ENCODE assay signal across 16 cellular contexts in genomic region chr12:96220902-96221301, GRCh38. TPM values are rescaled to one million over a fixed set of nuclear protein-coding genes. Genes with fewer than 3 reads are reported as not detected.
DNase-seq lines count a peak whose midpoint lies in the region; ATAC-seq and TF ChIP-seq lines count a peak whose summit lies in the region.
"Had no signal": no experiment of that assay in that cellular context is flagged by ENCODE, and none has a peak within 500 bp of the region (broad histone marks: within the 10 kb centered on the region; RNA-seq: fewer than 3 reads in every experiment).

No MANE protein-coding gene starts in this region.

- peak overlapping the region; percentile 100 for H3K27ac ChIP-seq in PC-9
- peak overlapping the region; percentile 100 for H3K27ac ChIP-seq in epithelial cell of prostate
- H3K27ac ChIP-seq: esophagus muscularis mucosa, pancreas had no signal

- no peaks in the 10 kb centered on the region for H3K27me3 ChIP-seq in PC-9 (ENCODE audit: insufficient read depth, low read depth)
- H3K27me3 ChIP-seq: esophagus muscularis mucosa, pancreas, suprapubic skin had no signal

- peaks cover 43% of the 10 kb centered on the region for H3F3A ChIP-seq in PC-9 (ENCODE audit: insufficient read depth, low read depth)

- peaks cover 6% of the 10 kb centered on the region for H4K20me1 ChIP-seq in PC-9 (ENCODE audit: insufficient read depth)

- TF ChIP-seq CTCF in PC-9 (conservative IDR thresholded peaks at IDR 0.05) (no peak), omental fat pad (IDR thresholded peaks at IDR 0.05) (no peak)

- H3K9me3 ChIP-seq in PC-9 (ENCODE audit: insufficient read depth, low read depth) = no peaks in the 10 kb centered on the region
- H3K9me3 ChIP-seq: esophagus muscularis mucosa, mucosa of descending colon, pancreas, suprapubic skin had no signal

- intact Hi-C loops in PC-9 (cut with micrococcal nuclease; ENCODE audit: unreplicated experiment) = no loop called here

- POLR2A ChIA-PET in PC-9 (lab: Charles Lee; ENCODE audit: unreplicated experiment) = no interaction called here

- no peaks in the 10 kb centered on the region for H3K9me2 ChIP-seq in PC-9 (ENCODE audit: insufficient read depth)

- H3K4me3 ChIP-seq in PC-9 = 0 out of 2 replicates have a peak overlapping the region, but pooled peaks have one; percentile 41
- H3K4me3 ChIP-seq: esophagus muscularis mucosa, mucosa of descending colon, pancreas, suprapubic skin had no signal

- in situ Hi-C loops in Caki2 (cut with HindIII; ENCODE audit: low pct_unique_long_range_greater_than_20kb, low sequenced_read_pairs) = no loop called here

- peaks cover 50% of the 10 kb centered on the region for H3K4me1 ChIP-seq in PC-9 (replicated peaks; ENCODE audit: insufficient read depth)

- H2AFZ ChIP-seq in PC-9 = no peak overlapping the region

- DNase-seq in Caki2 (ENCODE audit: low read depth) (peak; percentile 45), PC-9 (no peak), epithelial cell of prostate (ENCODE audit: low read depth, low spot score) (peak; percentile 64), left lobe of liver (ENCODE audit: low spot score) (peak; percentile 33), cerebellar cortex (ENCODE audit: low spot score) (no peak), hepatic stellate cell (ENCODE audit: low spot score) (no peak), omental fat pad (ENCODE audit: low spot score) (no peak)
- DNase-seq: cerebellar nuclear complex, NCI-H1105, NCI-H226, pancreas had no signal

- ATAC-seq in left lobe of liver (no peak), GM19328 (IDR thresholded peaks at IDR 0.05; ENCODE audit: unreplicated experiment) (no peak), omental fat pad (ENCODE audit: low FRiP score) (no peak)
- ATAC-seq: mucosa of descending colon, pancreas, WTC11 had no signal

- H3K36me3 ChIP-seq in PC-9 (ENCODE audit: low read depth) = peaks cover 27% of the 10 kb centered on the region
- H3K36me3 ChIP-seq: pancreas had no signal

- H3K79me2 ChIP-seq in PC-9 (ENCODE audit: low read depth) = peaks cover 86% of the 10 kb centered on the region

- BruUV-seq in PC-9 (replicated peaks; lab: Mats Ljungman, UMichigan) = no TSS peak

- CTCF ChIA-PET in PC-9 (lab: Charles Lee) = no interaction called here

- no peak overlapping the region; the same call in 1 of the 2 replicates for H3K4me2 ChIP-seq in PC-9

RNA-seq across cellular contexts. Expression of gene ELK3, which starts 26.7 kb away (rescaled TPM):
- 2.0 and 9.0 TPM in 2 replicates for total RNA-seq in Caki2 (2014; rRNA removed; shearing (Covaris generic); ENCODE audit: low replicate concordance)
- total RNA-seq in PC-9 (2021) (48.0 and 52.3 TPM in 2 replicates), left lobe of liver (6.6 TPM), omental fat pad (10 to 100 TPM; 22.4 to 69.7 (median 37.9) TPM)

Comparison
In these comparisons a context has a peak if more than half of its experiments do, and no peak if none do; other contexts are left out.
1. DNase-seq: peak in Caki2 (single experiment), epithelial cell of prostate (single experiment) and left lobe of liver (single experiment); none in PC-9 (0 of 2), cerebellar cortex (single experiment), hepatic stellate cell (single experiment) and omental fat pad (single experiment).